Comparison of ENCODE assay signal across 9 cellular contexts in the genomic region with DNA sequence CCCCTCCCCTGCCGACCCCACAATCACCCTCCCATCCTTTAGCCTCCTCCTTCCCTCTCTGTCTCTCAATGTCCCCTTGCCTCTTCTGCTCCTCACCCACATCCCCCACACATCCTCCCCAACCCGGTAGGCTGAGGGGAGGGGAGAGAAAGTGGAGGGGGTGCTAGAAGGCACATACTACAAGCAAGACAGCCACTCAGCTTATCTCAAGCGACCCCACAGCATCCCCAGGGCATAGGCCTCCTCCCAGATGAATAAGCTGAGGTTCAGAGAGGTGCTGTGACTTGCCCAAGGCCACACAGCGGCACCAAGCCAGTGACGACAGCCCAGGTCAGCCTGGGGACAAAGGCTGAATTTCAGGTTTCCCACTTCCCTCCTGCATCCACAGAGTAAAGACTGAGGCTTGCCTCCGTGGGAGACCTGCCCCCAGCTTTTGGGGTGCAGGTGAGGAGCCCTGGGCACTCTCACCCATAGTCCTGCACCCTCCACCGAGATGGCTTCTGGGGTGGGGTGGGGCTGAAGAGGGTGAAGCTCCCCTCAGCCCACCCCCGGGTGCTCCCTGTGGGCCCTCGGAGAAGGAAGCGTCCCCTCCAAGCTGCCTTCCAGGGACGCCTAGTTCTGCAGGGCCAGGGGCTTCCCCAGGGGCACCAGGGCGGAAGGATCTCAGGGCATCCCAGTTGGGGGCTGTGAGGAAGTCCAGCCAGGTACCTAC. TPM values are rescaled to one million over a fixed set of nuclear protein-coding genes. Genes with fewer than 3 reads are reported as not detected.
DNase-seq lines count a peak whose midpoint lies in the region; ATAC-seq and TF ChIP-seq lines count a peak whose summit lies in the region.
"Had no signal": no experiment of that assay in that cellular context is flagged by ENCODE, and none has a peak within 500 bp of the region (broad histone marks: within the 10 kb centered on the region; RNA-seq: fewer than 3 reads in every experiment).

No MANE protein-coding gene starts in this region.

- H2BK5ac ChIP-seq in neuronal stem cell (ENCODE audit: low read length) = peak overlapping the region; percentile 83

- H4K91ac ChIP-seq in neuronal stem cell (ENCODE audit: low read depth, low read length, poor library complexity) = no peak overlapping the region

- H3K4me1 ChIP-seq in breast epithelium = no peaks in the 10 kb centered on the region
- peaks cover 7 to 9% of the 10 kb centered on the region in 2 donors for H3K4me1 ChIP-seq in neuronal stem cell (ENCODE audit: control insufficient read depth in 2 of 2, insufficient read depth in 1 of 2, low read depth in 1 of 2, low read length in 2 of 2)

- H2BK15ac ChIP-seq in neuronal stem cell (ENCODE audit: low read length) = peak overlapping the region; percentile 69

- H3K9me3 ChIP-seq in breast epithelium (no peaks in the 10 kb centered on the region), neuronal stem cell (replicated peaks in 1 of 2; ENCODE audit: control insufficient read depth in 2 of 2, insufficient read depth in 1 of 2, low read depth in 1 of 2, low read length in 2 of 2) (no peaks in the 10 kb centered on the region)

- no CpG with 5 or more reads among the region's 12 CpGs for WGBS in neuronal stem cell (ENCODE audit: extremely low coverage in 2 of 2, insufficient read length in 2 of 2, insufficient replicate concordance in 1 of 2), 2 donors

- peak overlapping the region; percentile 49 for H2AFZ ChIP-seq in neuronal stem cell (ENCODE audit: low read length)

- peak; percentile 1 for ATAC-seq in GM18861 (IDR thresholded peaks at IDR 0.05; ENCODE audit: unreplicated experiment)
- ATAC-seq in HG03280 (IDR thresholded peaks at IDR 0.05; ENCODE audit: unreplicated experiment) = peak; percentile 3
- no peak for ATAC-seq in HG02623 (IDR thresholded peaks at IDR 0.05; ENCODE audit: unreplicated experiment)
- no peak for ATAC-seq in HG03442 (IDR thresholded peaks at IDR 0.05; ENCODE audit: unreplicated experiment)

- no peak for TF ChIP-seq POLR2A in breast epithelium (IDR thresholded peaks at IDR 0.05)

- intact Hi-C loops in breast epithelium (cut with DNase I; ENCODE audit: low total_unique reads) = no loop called here

- no peaks in the 10 kb centered on the region for H3K79me1 ChIP-seq in neuronal stem cell (ENCODE audit: low read depth, low read length)

- H3K18ac ChIP-seq in neuronal stem cell (ENCODE audit: low read length) = peak overlapping the region; percentile 9

- H2AK5ac ChIP-seq in neuronal stem cell (ENCODE audit: low read depth, low read length) = peak overlapping the region; percentile 95

- H2BK120ac ChIP-seq in neuronal stem cell (ENCODE audit: low read depth, low read length) = no peak overlapping the region

- H3K27ac ChIP-seq in breast epithelium (no peak overlapping the region), neuronal stem cell (replicated peaks; ENCODE audit: low read length) (no peak overlapping the region)

- no peak for TF ChIP-seq CTCF in breast epithelium (IDR thresholded peaks at IDR 0.05)

- no peak overlapping the region for H3K4ac ChIP-seq in neuronal stem cell (ENCODE audit: low read length)

- H2BK12ac ChIP-seq in neuronal stem cell (ENCODE audit: low read length) = no peak overlapping the region

- H3K36me3 ChIP-seq in breast epithelium = no peaks in the 10 kb centered on the region
- H3K36me3 ChIP-seq in neuronal stem cell (replicated peaks in 1 of 2; ENCODE audit: control insufficient read depth in 2 of 2, insufficient read depth in 2 of 2, low read length in 2 of 2) = no peaks in the 10 kb centered on the region

- H3K23ac ChIP-seq in neuronal stem cell (ENCODE audit: low read depth, low read length, poor library complexity) = peak overlapping the region; percentile 75

- peak overlapping the region; percentile 86 for H3K14ac ChIP-seq in neuronal stem cell (ENCODE audit: low read length)

- H4K8ac ChIP-seq in neuronal stem cell (ENCODE audit: low read depth, low read length) = no peak overlapping the region

- H3K4me3 ChIP-seq in breast epithelium = peak overlapping the region; percentile 28 to 64 (median 50)
- H3K4me3 ChIP-seq in neuronal stem cell (ENCODE audit: low read length in 2 of 2) = no peak overlapping the region

- H3K4me2 ChIP-seq in neuronal stem cell (ENCODE audit: insufficient read depth, low read length, poor library complexity, severe bottlenecking) = no peak overlapping the region

- DNase-seq in breast epithelium (ENCODE audit: low spot score in 2 of 2) = no peak
- DNase-seq in neuronal stem cell (ENCODE audit: low spot score) = no peak
- no peak for DNase-seq in 8988T
- no peak for DNase-seq in hypothalamus (lab: John Stamatoyannopoulos, UW)

- H3K9ac ChIP-seq in neuronal stem cell (ENCODE audit: low read depth, low read length, poor library complexity) = no peak overlapping the region

- no peaks in the 10 kb centered on the region for H3K27me3 ChIP-seq in breast epithelium
- H3K27me3 ChIP-seq in neuronal stem cell (ENCODE audit: control insufficient read depth in 3 of 3, insufficient read depth in 3 of 3, low read depth in 1 of 3, low read length in 3 of 3) = peaks cover 0 to 20% (median 0%) of the 10 kb centered on the region in 3 experiments

RNA-seq across cellular contexts. Expression of gene RAC2, which starts 0.5 kb away (rescaled TPM):
- total RNA-seq in breast epithelium = 10 to 100 TPM; 10.5 to 12.0 (median 11.5) TPM
- 1.2 TPM for polyA plus RNA-seq in neuronal stem cell (2013, experiment 1 of 2)
- 1.1 TPM for polyA plus RNA-seq in neuronal stem cell (2013, experiment 2 of 2)

RNA-seq across cellular contexts. Expression of gene SSTR3, which starts 31.3 kb away (rescaled TPM):
- not detected for total RNA-seq in breast epithelium
- 0.22 TPM for polyA plus RNA-seq in neuronal stem cell (2013, experiment 1 of 2)
- 0.28 TPM for polyA plus RNA-seq in neuronal stem cell (2013, experiment 2 of 2)
- total RNA-seq: RPMI7951 had no signal

RNA-seq across cellular contexts. Expression of gene CYTH4, which starts 38.8 kb away (rescaled TPM):
- 10 to 100 TPM in 2 of 3 donors, 1 to 10 TPM in 1; 6.9 to 25.1 (median 10.5) TPM for total RNA-seq in breast epithelium
- not detected for polyA plus RNA-seq in neuronal stem cell (2013, experiment 1 of 2)
- polyA plus RNA-seq in neuronal stem cell (2013, experiment 2 of 2) = not detected

RNA-seq across cellular contexts. Expression of gene C1QTNF6, which starts 55.5 kb away (rescaled TPM):
- 1 to 10 TPM; 2.2 to 3.6 (median 3.5) TPM for total RNA-seq in breast epithelium
- polyA plus RNA-seq in neuronal stem cell (2013, experiment 1 of 2) = 17.0 TPM
- 18.2 TPM for polyA plus RNA-seq in neuronal stem cell (2013, experiment 2 of 2)

Comparison
In these comparisons a context has a peak if more than half of its experiments do, and no peak if none do; other contexts are left out.
1. ATAC-seq: peak in GM18861 (single experiment) and HG03280 (single experiment); none in HG02623 (single experiment) and HG03442 (single experiment).
2. H3K4me3 ChIP-seq: peak in breast epithelium (3 of 3); none in neuronal stem cell (0 of 2).